8 cellular contexts compared by ENCODE assay signal in the genomic region with DNA sequence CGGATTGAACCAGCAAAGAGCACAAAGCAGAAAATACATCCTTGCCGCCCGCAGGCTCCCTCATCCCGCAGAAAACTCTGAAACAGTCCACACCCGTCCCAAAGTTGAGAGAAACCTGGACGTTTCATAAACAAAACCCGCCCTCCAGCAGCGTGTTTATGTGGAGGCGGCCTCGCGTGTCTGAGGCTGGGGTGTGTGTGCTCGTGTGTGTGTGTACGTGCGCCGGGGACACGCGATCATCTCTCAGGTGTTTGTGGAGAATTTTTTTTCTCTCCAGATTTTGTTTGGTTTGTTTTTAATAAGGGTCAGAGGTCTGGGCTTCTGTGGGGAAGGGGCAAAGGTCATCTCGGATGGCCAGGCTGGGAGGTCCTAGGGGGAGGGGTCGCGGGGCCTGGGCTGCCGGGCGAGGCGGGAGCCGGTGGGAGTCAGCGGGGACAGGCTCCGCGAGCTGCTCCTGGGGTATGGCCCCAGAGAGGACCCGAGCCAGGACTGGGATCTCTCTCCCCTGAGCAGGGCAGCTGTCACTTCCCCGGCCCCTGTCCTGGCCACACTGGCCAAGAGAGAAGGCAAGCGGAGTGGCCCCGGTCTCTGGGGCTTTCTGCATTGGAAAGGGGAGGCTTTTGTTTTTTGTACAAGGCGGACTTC.
DNase-seq lines count a peak whose midpoint lies in the region; ATAC-seq and TF ChIP-seq lines count a peak whose summit lies in the region.

No MANE protein-coding gene starts in this region.

- H3K4me1 ChIP-seq in OCI-LY3 (ENCODE audit: low read length) (peaks cover 13% of the 10 kb centered on the region), ascending aorta (peaks cover 12 to 24% of the 10 kb centered on the region in 2 donors), iPS-15b (ENCODE audit: control insufficient read depth, insufficient read depth, low read length) (peaks cover 2% of the 10 kb centered on the region)

- H3K27ac ChIP-seq in OCI-LY3 (ENCODE audit: low read length) (0 out of 2 replicates have a peak overlapping the region, but pooled peaks have one; percentile 61), ascending aorta (peak overlapping the region; percentile 99 to 100), skin epidermis (peak overlapping the region; percentile 93 to 100 (median 99))

- H3K79me2 ChIP-seq in OCI-LY3 (ENCODE audit: low read length) = no peaks in the 10 kb centered on the region

- H3K9me3 ChIP-seq in OCI-LY3 (ENCODE audit: insufficient read depth, low read length) (no peaks in the 10 kb centered on the region), ascending aorta (no peaks in the 10 kb centered on the region), iPS-15b (ENCODE audit: control insufficient read depth, insufficient read depth, low read length) (no peaks in the 10 kb centered on the region)

- H3K36me3 ChIP-seq in OCI-LY3 (replicated peaks; ENCODE audit: low read depth, low read length) (no peaks in the 10 kb centered on the region), ascending aorta (no peaks in the 10 kb centered on the region), iPS-15b (ENCODE audit: control insufficient read depth, insufficient read depth, low read length) (no peaks in the 10 kb centered on the region)

- no peak overlapping the region for H2AFZ ChIP-seq in OCI-LY3 (ENCODE audit: low read depth, low read length)

- no peak for ATAC-seq in HG02588 (IDR thresholded peaks at IDR 0.05; ENCODE audit: unreplicated experiment)

- peak overlapping the region; percentile 98 for H3K9ac ChIP-seq in OCI-LY3 (ENCODE audit: low read length)
- peak overlapping the region; percentile 73 for H3K9ac ChIP-seq in iPS-15b (ENCODE audit: low read depth, low read length)

- no peaks in the 10 kb centered on the region for H4K20me1 ChIP-seq in OCI-LY3 (ENCODE audit: insufficient read depth, low read length)

- DNase-seq in EH (ENCODE audit: low read depth) = peak; percentile 53
- DNase-seq in ascending aorta (ENCODE audit: low spot score in 2 of 2) = no peak
- no peak for DNase-seq in SHP77 (lab: John Stamatoyannopoulos, UW)
- no peak for DNase-seq in occipital lobe (lab: John Stamatoyannopoulos, UW)

- H3K27me3 ChIP-seq in OCI-LY3 (ENCODE audit: low read depth, low read length) (no peaks in the 10 kb centered on the region), ascending aorta (no peaks in the 10 kb centered on the region), iPS-15b (ENCODE audit: control insufficient read depth, insufficient read depth, low read length) (no peaks in the 10 kb centered on the region)

- no peak for TF ChIP-seq CTCF in OCI-LY3 (IDR thresholded peaks at IDR 0.05; ENCODE audit: low read depth, low read length)
- TF ChIP-seq CTCF in ascending aorta (IDR thresholded peaks at IDR 0.05) = no peak

- intact Hi-C loops in ascending aorta (cut with DNase I) = no loop called here

- H3K4me3 ChIP-seq in OCI-LY3 (ENCODE audit: low read length) = peak overlapping the region; percentile 89
- H3K4me3 ChIP-seq in ascending aorta = peak overlapping the region; percentile 72 to 82
- H3K4me3 ChIP-seq in iPS-15b (ENCODE audit: low read depth, low read length) = peak overlapping the region; percentile 55
- peak overlapping the region; percentile 32 to 60 (median 45) for H3K4me3 ChIP-seq in skin epidermis

- H3K4me2 ChIP-seq in OCI-LY3 (ENCODE audit: low read length) = peak overlapping the region; percentile 100
